13 cellular contexts compared by ENCODE assay signal in the genomic region with DNA sequence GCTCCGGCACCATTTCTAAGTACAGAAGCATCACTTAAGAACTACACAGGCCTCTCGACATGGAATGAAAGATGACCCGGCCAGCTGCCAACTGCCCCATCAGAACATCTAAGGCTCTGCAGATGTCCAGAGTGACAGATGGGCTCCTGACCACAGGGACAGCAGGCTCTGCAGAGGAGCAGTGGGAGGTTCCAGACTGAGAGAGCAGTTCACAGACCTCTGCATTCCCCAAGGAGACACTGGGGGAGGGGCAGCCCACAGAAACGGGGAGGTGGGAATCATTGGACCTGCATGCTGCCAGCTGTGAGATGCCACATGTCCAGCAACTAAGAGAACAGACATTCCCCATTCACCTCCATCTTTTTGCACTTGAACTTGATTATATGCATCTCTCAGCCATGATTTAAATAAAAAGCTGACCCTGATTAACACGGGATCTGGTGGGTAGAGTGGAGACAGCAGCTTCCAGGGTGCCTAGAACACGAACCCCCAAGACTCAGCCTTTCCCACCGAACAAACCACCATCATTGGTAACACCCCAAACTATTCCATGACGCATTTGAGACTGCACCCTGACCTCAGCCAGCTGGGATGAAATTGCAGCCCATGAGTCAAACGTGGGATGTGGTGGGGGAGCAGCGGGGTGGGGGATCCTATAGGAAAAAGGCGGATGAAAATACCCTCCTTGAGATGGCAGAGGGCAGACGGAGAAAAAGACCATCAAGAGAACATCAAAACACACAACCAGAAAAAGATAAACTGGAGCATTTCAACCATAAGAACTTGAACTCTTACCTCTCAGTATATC. TPM values are rescaled to one million over a fixed set of nuclear protein-coding genes. Genes with fewer than 3 reads are reported as not detected.
A peak's percentile ranks its signal among the peaks of the same experiment; 100 is the strongest.
DNase-seq lines count a peak whose midpoint lies in the region; TF ChIP-seq lines count a peak whose summit lies in the region.
"Had no signal": no experiment of that assay in that cellular context is flagged by ENCODE, and none has a peak within 500 bp of the region (broad histone marks: within the 10 kb centered on the region; RNA-seq: fewer than 3 reads in every experiment).

No MANE protein-coding gene starts in this region.

- no peak overlapping the region for H3K9ac ChIP-seq in fibroblast of lung (ENCODE audit: insufficient read depth, low read length)

- TF ChIP-seq EP300 in suprapubic skin (IDR thresholded peaks at IDR 0.05) = no peak

- H3K79me2 ChIP-seq in fibroblast of lung (ENCODE audit: control insufficient read depth, insufficient read depth, low read length) = peaks cover 53% of the 10 kb centered on the region

- TF ChIP-seq CTCF in fibroblast of lung (conservative IDR thresholded peaks at IDR 0.05 in 1 of 2, IDR thresholded peaks at IDR 0.05 in 1 of 2; ENCODE audit: low read depth in 1 of 2, low read length in 2 of 2) = no peak
- TF ChIP-seq CTCF in osteocyte (IDR thresholded peaks at IDR 0.05) = no peak
- no peak for TF ChIP-seq CTCF in suprapubic skin (IDR thresholded peaks at IDR 0.05)

- H3K27me3 ChIP-seq in fibroblast of lung (ENCODE audit: control insufficient read depth, insufficient read depth, low read length) (no peaks in the 10 kb centered on the region), suprapubic skin (no peaks in the 10 kb centered on the region)

- no peaks in the 10 kb centered on the region for H3K9me3 ChIP-seq in fibroblast of lung (ENCODE audit: control insufficient read depth, insufficient read depth, low read depth, low read length)
- H3K9me3 ChIP-seq in suprapubic skin = no peaks in the 10 kb centered on the region

- H3K4me3 Mint-ChIP-seq in osteocyte (ENCODE audit: unreplicated experiment) = peak overlapping the region; percentile 53
- H3K4me3 Mint-ChIP-seq: activated naive CD4-positive, alpha-beta T cell treated with anti-CD3 and anti-CD28 coated beads, Interleukin-2, amount 10 ng/mL, durations not matched to agents 7 days and 5 days; effector memory CD8-positive, alpha-beta T cell had no signal

- H3K27ac ChIP-seq in fibroblast of lung (ENCODE audit: insufficient read depth, low read length) = peak overlapping the region; percentile 58
- H3K27ac ChIP-seq in suprapubic skin = no peak overlapping the region

- no peaks in the 10 kb centered on the region for H4K20me1 ChIP-seq in fibroblast of lung (ENCODE audit: control insufficient read depth, extremely low read depth, insufficient read depth, low read length)

- peak overlapping the region; percentile 93 for H3K27ac Mint-ChIP-seq in osteocyte (ENCODE audit: unreplicated experiment)
- H3K27ac Mint-ChIP-seq: effector memory CD8-positive, alpha-beta T cell had no signal

- no peaks in the 10 kb centered on the region for H3K27me3 Mint-ChIP-seq in osteocyte (ENCODE audit: unreplicated experiment)
- H3K27me3 Mint-ChIP-seq: effector memory CD8-positive, alpha-beta T cell had no signal

- H3K4me1 Mint-ChIP-seq in osteocyte (ENCODE audit: unreplicated experiment) = peaks cover 59% of the 10 kb centered on the region
- H3K4me1 Mint-ChIP-seq: activated naive CD4-positive, alpha-beta T cell treated with anti-CD3 and anti-CD28 coated beads, Interleukin-2, amount 10 ng/mL, durations not matched to agents 7 days and 5 days had no signal

- peaks cover 21% of the 10 kb centered on the region for H3K4me1 ChIP-seq in fibroblast of lung (ENCODE audit: control insufficient read depth, extremely low read depth, insufficient read depth, low read length)
- H3K4me1 ChIP-seq in suprapubic skin = peaks cover 22% of the 10 kb centered on the region

- DNase-seq in DMS 273 treated with DMSO at 0.1 percent for 48 hours (lab: John Stamatoyannopoulos, UW) (peak; percentile 89), NCI-H82 treated with DMSO at 0.1 percent for 48 hours (lab: John Stamatoyannopoulos, UW; ENCODE audit: unreplicated experiment) (peak; percentile 17), fibroblast of lung (ENCODE audit: low read depth in 2 of 2) (peak; percentile 96 to 98), osteocyte (ENCODE audit: extremely low spot score, unreplicated experiment) (no peak), suprapubic skin (ENCODE audit: low spot score in 2 of 2) (no peak), NCI-H1092 treated with DMSO at 0.1 percent for 48 hours (lab: John Stamatoyannopoulos, UW) (no peak), hippocampal formation (lab: John Stamatoyannopoulos, UW) (no peak)
- DNase-seq in activated CD4-positive, alpha-beta T cell treated with anti-CD3 and anti-CD28 coated beads, Interleukin-2, amount 50 U/mL, for 1 hour = no peak
- DNase-seq: activated naive CD4-positive, alpha-beta T cell treated with anti-CD3 and anti-CD28 coated beads, Interleukin-2, amount 10 ng/mL, durations not matched to agents 7 days and 5 days; DMS79 treated with DMSO at 0.1 percent for 48 hours; effector memory CD8-positive, alpha-beta T cell; NCI-H748 treated with DMSO at 0.1 percent for 48 hours had no signal

- whole genome bisulfite sequencing in suprapubic skin = 74% methylated on average over 12 of the region's 12 CpGs

- H2AFZ ChIP-seq in fibroblast of lung (ENCODE audit: low read length) = no peak overlapping the region

- H3K4me2 ChIP-seq in fibroblast of lung (ENCODE audit: extremely low read depth, insufficient read depth, low read length) = peak overlapping the region; percentile 17

- H3K9me3 Mint-ChIP-seq in osteocyte (ENCODE audit: unreplicated experiment) = peaks cover 4% of the 10 kb centered on the region

- H3K4me3 ChIP-seq in fibroblast of lung (replicated peaks in 1 of 4; ENCODE audit: control extremely low read depth in 1 of 4, insufficient read depth in 1 of 4, low read depth in 3 of 4, low read length in 4 of 4) (no peak overlapping the region), suprapubic skin (no peak overlapping the region)
- H3K4me3 ChIP-seq: lung had no signal

- peaks cover 8% of the 10 kb centered on the region for H3K36me3 Mint-ChIP-seq in osteocyte (ENCODE audit: unreplicated experiment)

- TF ChIP-seq POLR2A in suprapubic skin (IDR thresholded peaks at IDR 0.05) = no peak

- no peaks in the 10 kb centered on the region for H3K36me3 ChIP-seq in fibroblast of lung (ENCODE audit: control insufficient read depth, insufficient read depth, low read length)
- H3K36me3 ChIP-seq in suprapubic skin = no peaks in the 10 kb centered on the region

RNA-seq across cellular contexts. Expression of a gene that starts 47.2 kb away (rescaled TPM):
- total RNA-seq in fibroblast of lung = 30.1 and 34.9 TPM in 2 replicates
- polyA plus RNA-seq in fibroblast of lung = 21.8 and 24.4 TPM in 2 replicates
- 21.9 and 24.4 TPM in 2 replicates for polyA plus RNA-seq in fibroblast of lung (2012)
- polyA minus RNA-seq in fibroblast of lung (ENCODE audit: low replicate concordance) = 31.5 and 32.3 TPM in 2 replicates
- 64.9 and 66.9 TPM in 2 replicates for total RNA-seq in osteocyte
- total RNA-seq in suprapubic skin = 10 to 100 TPM in 3 of 4 donors, 1 to 10 TPM in 1; 8.3 to 27.1 (median 11.1) TPM

Comparison
In these comparisons a context has a peak if more than half of its experiments do, and no peak if none do; other contexts are left out.
1. DNase-seq: peak in DMS 273 treated with DMSO at 0.1 percent for 48 hours (single experiment), NCI-H82 treated with DMSO at 0.1 percent for 48 hours (single experiment) and fibroblast of lung (2 of 2); none in osteocyte (single experiment), suprapubic skin (0 of 2), NCI-H1092 treated with DMSO at 0.1 percent for 48 hours (single experiment), hippocampal formation (0 of 2) and activated CD4-positive, alpha-beta T cell treated with anti-CD3 and anti-CD28 coated beads, Interleukin-2, amount 50 U/mL, for 1 hour (single experiment).